In genomic region chr6:142872376-142872775, GRCh38 we compare ENCODE assay signal across 11 cellular contexts.
DNase-seq lines count a peak whose midpoint lies in the region; ATAC-seq, FAIRE-seq and TF ChIP-seq lines count a peak whose summit lies in the region.
"Had no signal": no experiment of that assay in that cellular context is flagged by ENCODE, and none has a peak within 500 bp of the region (broad histone marks: within the 10 kb centered on the region; RNA-seq: fewer than 3 reads in every experiment).

No MANE protein-coding gene starts in this region.

- H3K79me2 ChIP-seq in GM12878 (ENCODE audit: control insufficient read depth, insufficient read depth, low read length) (peaks cover 80% of the 10 kb centered on the region), trophoblast cell (ENCODE audit: control insufficient read depth, insufficient read depth, low read length, poor library complexity) (no peaks in the 10 kb centered on the region)

- RAD21 ChIA-PET in GM12878 (lab: Charles Lee; ENCODE audit: unreplicated experiment), result interaction anchor here (1.0 to 5.5 kb wide), 9 partner anchors 12 to 191 kb away, joined by 3 to 79 read pairs (median 5); no protein-coding TSS in a partner anchor

- peak overlapping the region; percentile 74 to 84 for H3K4me3 Mint-ChIP-seq in activated T-cell treated with anti-CD3 and anti-CD28 coated beads, Interleukin-2, amount 50 U/mL, for 72 hours

- TF ChIP-seq RAD21 in GM12878 (IDR thresholded peaks at IDR 0.05; ENCODE audit: insufficient read depth, low read depth, low read length), result no peak

- no peak overlapping the region for H2BK5ac ChIP-seq in trophoblast cell (ENCODE audit: low read depth, low read length, poor library complexity)

- H3K9me3 ChIP-seq in GM12878 (replicated peaks; ENCODE audit: control insufficient read depth, insufficient read depth, low read length) (no peaks in the 10 kb centered on the region; the same call in none of the 3 replicates), kidney (ENCODE audit: control insufficient read depth in 1 of 2, low read length in 2 of 2) (no peaks in the 10 kb centered on the region), tibial artery (no peaks in the 10 kb centered on the region), trophoblast cell (ENCODE audit: insufficient read depth, low read depth, low read length) (no peaks in the 10 kb centered on the region)

- TF ChIP-seq CTCF in GM12878 (IDR thresholded peaks at IDR 0.05 in 2 of 3, conservative IDR thresholded peaks at IDR 0.05 in 1 of 3; ENCODE audit: control insufficient read depth in 2 of 3, extremely low read depth in 1 of 3, insufficient read depth in 1 of 3, low read depth in 3 of 3, low read length in 3 of 3), result no peak
- no peak for TF ChIP-seq CTCF in kidney (IDR thresholded peaks at IDR 0.05; ENCODE audit: borderline replicate concordance, extremely low read depth, insufficient read depth)
- TF ChIP-seq CTCF in tibial artery (IDR thresholded peaks at IDR 0.05), result no peak

- H4K8ac ChIP-seq in trophoblast cell (ENCODE audit: low read depth, low read length), result no peak overlapping the region

- H3K4ac ChIP-seq in trophoblast cell (ENCODE audit: low read depth, low read length), result no peak overlapping the region

- SMC1A ChIA-PET in GM12878 (lab: Charles Lee; ENCODE audit: uncharacterized antibody, unreplicated experiment), result interaction anchor here (0.7 to 6.4 kb wide), 17 partner anchors 9 to 154 kb away, joined by 3 to 122 read pairs (median 5); no protein-coding TSS in a partner anchor

- H3K4me1 ChIP-seq in GM12878 (ENCODE audit: control insufficient read depth, insufficient read depth, low read length) (peaks cover 35% of the 10 kb centered on the region), kidney (ENCODE audit: control insufficient read depth in 1 of 2, insufficient read depth in 1 of 2, low read depth in 1 of 2, low read length in 2 of 2) (peaks cover 10 to 11% of the 10 kb centered on the region in 2 donors), tibial artery (peaks cover 0 to 59% (median 11%) of the 10 kb centered on the region in 4 donors), trophoblast cell (ENCODE audit: control insufficient read depth in 1 of 2, insufficient read depth in 2 of 2, low read length in 2 of 2) (peaks cover 3 to 8% of the 10 kb centered on the region in 2 experiments)

- POLR2A ChIA-PET in GM12878 (lab: Charles Lee), result interaction anchor here (0.8 to 3.6 kb wide), 5 partner anchors 11 to 53 kb away, joined by 4 to 51 read pairs (median 10); no protein-coding TSS in a partner anchor

- H2BK12ac ChIP-seq in trophoblast cell (ENCODE audit: low read length), result no peak overlapping the region

- H3K79me1 ChIP-seq in trophoblast cell (ENCODE audit: low read length), result no peaks in the 10 kb centered on the region

- no peak overlapping the region for H2AFZ ChIP-seq in GM12878 (ENCODE audit: control insufficient read depth, low read depth, low read length)
- no peak overlapping the region for H2AFZ ChIP-seq in trophoblast cell (ENCODE audit: insufficient read depth, low read length, poor library complexity)

- H4K12ac ChIP-seq in trophoblast cell (ENCODE audit: low read depth, low read length), result no peak overlapping the region

- peaks cover 88% of the 10 kb centered on the region for H3K4me1 Mint-ChIP-seq in activated T-cell treated with anti-CD3 and anti-CD28 coated beads, Interleukin-2, amount 50 U/mL, for 72 hours (ENCODE audit: low read depth)

- no peak overlapping the region for H2AK5ac ChIP-seq in trophoblast cell (ENCODE audit: low read length)

- H3K4me3 ChIP-seq in GM12878 (no peak overlapping the region), kidney (ENCODE audit: low read length in 2 of 2) (peak overlapping the region; percentile 5 to 36), tibial artery (no peak overlapping the region), trophoblast cell (ENCODE audit: low read depth, low read length) (no peak overlapping the region)

- no peak overlapping the region for H2BK120ac ChIP-seq in trophoblast cell (ENCODE audit: insufficient read depth, low read length, poor library complexity)

- TF ChIP-seq EP300 in GM12878 (IDR thresholded peaks at IDR 0.05; ENCODE audit: borderline replicate concordance in 1 of 2, control insufficient read depth in 1 of 2, low read depth in 2 of 2, low read length in 2 of 2), result no peak

- H3K14ac ChIP-seq in trophoblast cell (ENCODE audit: low read length), result no peak overlapping the region

- CTCF ChIA-PET in GM12878 (lab: Yijun Ruan, JAX), result interaction anchor here (1.0 to 3.1 kb wide), 7 partner anchors 9 to 126 kb away, joined by 3 to 20 read pairs (median 5); no protein-coding TSS in a partner anchor

- H3K9ac ChIP-seq in GM12878 (ENCODE audit: control insufficient read depth, insufficient read depth, low read length), result no peak overlapping the region
- H3K9ac ChIP-seq in kidney (ENCODE audit: low read length in 2 of 2), result no peak overlapping the region
- H3K9ac ChIP-seq in trophoblast cell (ENCODE audit: low read length), result no peak overlapping the region

- 94% methylated on average over 3 of the region's 3 CpGs for WGBS in GM12878 (ENCODE audit: insufficient coverage, insufficient replicate concordance, low lambda C conversion rate, missing lambda C conversion rate)
- no CpG with 5 or more reads among the region's 3 CpGs for WGBS in trophoblast cell (ENCODE audit: extremely low coverage, insufficient coverage, insufficient read length)

- no peak for TF ChIP-seq POLR2A in GM12878 (IDR thresholded peaks at IDR 0.05; ENCODE audit: low read depth, low read length)

- no peak overlapping the region for H3K18ac ChIP-seq in trophoblast cell (ENCODE audit: low read length)

- H3K36me3 Mint-ChIP-seq in activated T-cell treated with anti-CD3 and anti-CD28 coated beads, Interleukin-2, amount 50 U/mL, for 72 hours (ENCODE audit: insufficient read depth in 2 of 2), result peaks cover 5 to 11% of the 10 kb centered on the region in 2 donors

- no peaks in the 10 kb centered on the region for H3K9me3 Mint-ChIP-seq in activated T-cell treated with anti-CD3 and anti-CD28 coated beads, Interleukin-2, amount 50 U/mL, for 72 hours

- FAIRE-seq in GM12878 (lab: Jason Lieb, UNC) (no peak), kidney (lab: Jason Lieb, UNC) (no peak)
- FAIRE-seq: endometrium had no signal

- H3K4me2 ChIP-seq in GM12878 (ENCODE audit: control insufficient read depth, insufficient read depth), result 0 out of 2 replicates have a peak overlapping the region, but pooled peaks have one; percentile 54
- H3K4me2 ChIP-seq in trophoblast cell (ENCODE audit: low read length), result no peak overlapping the region

- H4K91ac ChIP-seq in trophoblast cell (ENCODE audit: low read depth, low read length), result no peak overlapping the region

- H3K27ac ChIP-seq in GM12878 (ENCODE audit: control insufficient read depth, insufficient read depth), result peak overlapping the region; percentile 13
- peak overlapping the region in 1 of 2 donors; percentile 35 for H3K27ac ChIP-seq in kidney (ENCODE audit: low read depth in 2 of 2, low read length in 2 of 2)
- peak overlapping the region; percentile 35 to 48 for H3K27ac ChIP-seq in tibial artery
- no peak overlapping the region for H3K27ac ChIP-seq in trophoblast cell (ENCODE audit: low read depth, low read length)

- no peaks in the 10 kb centered on the region for H3K27me3 Mint-ChIP-seq in activated T-cell treated with anti-CD3 and anti-CD28 coated beads, Interleukin-2, amount 50 U/mL, for 72 hours (ENCODE audit: low read depth)

- intact Hi-C loops in GM12878 (cut with micrococcal nuclease; ENCODE audit: unreplicated experiment), result loop anchor here (1.0 kb wide), 1 partner anchor 29 kb away; no protein-coding TSS in a partner anchor
- intact Hi-C loops in kidney (cut with DNase I), result no loop called here
- intact Hi-C loops in tibial artery (cut with DNase I; ENCODE audit: low total_unique reads), result no loop called here

- H3K36me3 ChIP-seq in GM12878 (ENCODE audit: control insufficient read depth in 2 of 2, insufficient read depth in 2 of 2, low read length in 1 of 2), result peaks cover 0 to 5% of the 10 kb centered on the region in 2 experiments; a peak in 1 of 4 replicates
- H3K36me3 ChIP-seq in kidney (ENCODE audit: control insufficient read depth in 1 of 2, insufficient read depth in 2 of 2, low read length in 2 of 2), result no peaks in the 10 kb centered on the region
- H3K36me3 ChIP-seq in tibial artery, result no peaks in the 10 kb centered on the region
- H3K36me3 ChIP-seq in trophoblast cell (ENCODE audit: control insufficient read depth in 1 of 2, insufficient read depth in 2 of 2, low read length in 2 of 2), result no peaks in the 10 kb centered on the region

- no peak for DNase-seq in activated T-cell treated with anti-CD3 and anti-CD28 coated beads, Interleukin-2, amount 50 U/mL, for 72 hours
- no peak for DNase-seq in activated T-cell treated with anti-CD3 and anti-CD28 coated beads, Interleukin-2, amount 50 U/mL, for 1 hour
- DNase-seq in GM12878 (ENCODE audit: low read depth, low spot score) (no peak), kidney (no peak), tibial artery (no peak), trophoblast cell (no peak), GF-D8 (lab: John Stamatoyannopoulos, UW) (no peak)
- DNase-seq: NCI-H2081 treated with DMSO at 0.1 percent for 48 hours, occipital lobe had no signal

- no peaks in the 10 kb centered on the region for H3K27me3 ChIP-seq in GM12878 (replicated peaks in 1 of 2; ENCODE audit: control insufficient read depth in 2 of 2, insufficient read depth in 2 of 2, low read length in 1 of 2)
- no peaks in the 10 kb centered on the region for H3K27me3 ChIP-seq in tibial artery
- no peaks in the 10 kb centered on the region for H3K27me3 ChIP-seq in trophoblast cell (ENCODE audit: insufficient read depth, low read length)

- H3K27ac Mint-ChIP-seq in activated T-cell treated with anti-CD3 and anti-CD28 coated beads, Interleukin-2, amount 50 U/mL, for 72 hours, result peak overlapping the region; percentile 76

- no TSS peak for BruUV-seq in GM12878 (replicated peaks; lab: Mats Ljungman, UMichigan)

- H4K20me1 ChIP-seq in GM12878 (ENCODE audit: control insufficient read depth, insufficient read depth), result no peaks in the 10 kb centered on the region

- in situ Hi-C loops in GM12878 (cut with MboI), result no loop called here

- H3K23ac ChIP-seq in trophoblast cell (ENCODE audit: low read length), result no peak overlapping the region

- no peak for ATAC-seq in activated T-cell treated with anti-CD3 and anti-CD28 coated beads, Interleukin-2, amount 50 U/mL, for 72 hours (replicated peaks in 1 of 2)
- ATAC-seq in GM12878, result peak; percentile 8; the same call in 2 of the 3 replicates
- ATAC-seq in GM19463 (IDR thresholded peaks at IDR 0.05; ENCODE audit: unreplicated experiment), result no peak

TF ChIP-seq in GM12878, 131 proteins besides CTCF, POLR2A, EP300 and RAD21 (continues in another document):
- TF ChIP-seq POLR2AphosphoS5 (IDR thresholded peaks at IDR 0.05; ENCODE audit: low read length), result no peak
- TF ChIP-seq CREB1 (IDR thresholded peaks at IDR 0.05; ENCODE audit: low read depth), result no peak
- no peak for TF ChIP-seq SMARCA5 (IDR thresholded peaks at IDR 0.05)
- TF ChIP-seq NBN (IDR thresholded peaks at IDR 0.05), result no peak
- TF ChIP-seq ZNF274 (IDR thresholded peaks at IDR 0.05; ENCODE audit: insufficient read depth, insufficient read length), result no peak
- TF ChIP-seq GATAD2B (conservative IDR thresholded peaks at IDR 0.05; ENCODE audit: low read depth), result no peak

Comparison
In these comparisons a context has a peak if more than half of its experiments do, and no peak if none do; other contexts are left out.
1. H3K4me3 ChIP-seq: peak in kidney (2 of 2); none in GM12878 (single experiment), tibial artery (0 of 2) and trophoblast cell (single experiment).